Comparison of ENCODE assay signal across 9 cellular contexts in genomic region chr20:9609892-9610502, GRCh38.
DNase-seq lines count a peak whose midpoint lies in the region; ATAC-seq, FAIRE-seq and TF ChIP-seq lines count a peak whose summit lies in the region.
"Had no signal": no experiment of that assay in that cellular context is flagged by ENCODE, and none has a peak within 500 bp of the region (broad histone marks: within the 10 kb centered on the region; RNA-seq: fewer than 3 reads in every experiment).

No MANE protein-coding gene starts in this region.

- H3K27me3 Mint-ChIP-seq in neural progenitor cell (ENCODE audit: insufficient read depth, low read depth): peaks cover 8% of the 10 kb centered on the region

- POLR2A ChIA-PET in endothelial cell of umbilical vein (lab: Charles Lee): interaction anchor here (1.0 kb wide), 1 partner anchor 202 kb away, joined by 6 read pairs; no protein-coding TSS in a partner anchor

- H3F3A ChIP-seq in neural progenitor cell (ENCODE audit: low read depth): no peaks in the 10 kb centered on the region

- no peaks in the 10 kb centered on the region for H3K9me1 ChIP-seq in endothelial cell of umbilical vein (replicated peaks; ENCODE audit: control insufficient read depth, extremely low read depth, insufficient read depth, low read length)

- H3K4me1 Mint-ChIP-seq in neural progenitor cell: no peaks in the 10 kb centered on the region

- H2AFZ ChIP-seq in endothelial cell of umbilical vein (ENCODE audit: low read depth, low read length) (peak overlapping the region; percentile 43), neural progenitor cell (replicated peaks) (peak overlapping the region; percentile 71)

- dilution Hi-C loops in endothelial cell of umbilical vein (cut with MboI; ENCODE audit: extremely low pct_ligation_motif_present, low sequenced_read_pairs): no loop called here

- H3K9me3 ChIP-seq in endothelial cell of umbilical vein (replicated peaks; ENCODE audit: control insufficient read depth, insufficient read depth, low read length) (no peaks in the 10 kb centered on the region), neural progenitor cell (ENCODE audit: low read depth) (no peaks in the 10 kb centered on the region)
- H3K9me3 ChIP-seq: BLaER1 had no signal

- H3K9me3 Mint-ChIP-seq in neural progenitor cell: peaks cover 12% of the 10 kb centered on the region

- FAIRE-seq in endothelial cell of umbilical vein (lab: Jason Lieb, UNC): peak; percentile 90

- no peaks in the 10 kb centered on the region for H3K36me3 Mint-ChIP-seq in neural progenitor cell

- no peaks in the 10 kb centered on the region for H3K4me1 ChIP-seq in endothelial cell of umbilical vein (ENCODE audit: control insufficient read depth, extremely low read depth, insufficient read depth, low read length)
- peaks cover 11% of the 10 kb centered on the region for H3K4me1 ChIP-seq in neural progenitor cell
- H3K4me1 ChIP-seq: BLaER1 had no signal

- peak; percentile 81 for DNase-seq in NCI-H82 (lab: John Stamatoyannopoulos, UW)
- DNase-seq in NCI-H82 treated with DMSO at 0.1 percent for 48 hours (lab: John Stamatoyannopoulos, UW; ENCODE audit: unreplicated experiment): no peak
- DNase-seq in NCI-H1092 treated with DMSO at 0.1 percent for 48 hours (lab: John Stamatoyannopoulos, UW): peak; percentile 52
- peak; percentile 14 to 69 for DNase-seq in SW 1271 (lab: John Stamatoyannopoulos, UW)
- DNase-seq in endothelial cell of umbilical vein (ENCODE audit: low read depth, low spot score): peak; percentile 82
- DNase-seq in neural progenitor cell (ENCODE audit: low spot score): peak; percentile 85

- H3K36me3 ChIP-seq in endothelial cell of umbilical vein (ENCODE audit: control insufficient read depth in 2 of 2, extremely low read depth in 1 of 2, insufficient read depth in 2 of 2, low read length in 2 of 2): no peaks in the 10 kb centered on the region
- no peaks in the 10 kb centered on the region for H3K36me3 ChIP-seq in neural progenitor cell
- H3K36me3 ChIP-seq: BLaER1 had no signal

- H4K20me1 ChIP-seq in endothelial cell of umbilical vein (replicated peaks; ENCODE audit: control insufficient read depth, extremely low read depth, insufficient read depth, low read length) (no peaks in the 10 kb centered on the region), neural progenitor cell (ENCODE audit: low read depth) (no peaks in the 10 kb centered on the region)
- H4K20me1 ChIP-seq: BLaER1 had no signal

- intact Hi-C loops in endothelial cell of umbilical vein (cut with micrococcal nuclease): loop anchor here (1.0 to 10.0 kb wide), 4 partner anchors 142 to 945 kb away; no protein-coding TSS in a partner anchor

- H3K9ac ChIP-seq in endothelial cell of umbilical vein (replicated peaks; ENCODE audit: extremely low read depth, insufficient read depth, low read length) (no peak overlapping the region), neural progenitor cell (no peak overlapping the region)
- H3K9ac ChIP-seq: BLaER1 had no signal

- TF ChIP-seq CTCF in endothelial cell of umbilical vein (IDR thresholded peaks at IDR 0.05; ENCODE audit: extremely low read depth in 1 of 2, insufficient read depth in 1 of 2, low read depth in 1 of 2, low read length in 2 of 2) (peak; percentile 44 to 54), neural progenitor cell (IDR thresholded peaks at IDR 0.05) (peak; percentile 84)

- no peak overlapping the region for H3K27ac Mint-ChIP-seq in neural progenitor cell

- H3K79me2 ChIP-seq in endothelial cell of umbilical vein (ENCODE audit: control insufficient read depth, insufficient read depth, low read length) (no peaks in the 10 kb centered on the region), neural progenitor cell (ENCODE audit: low read depth) (no peaks in the 10 kb centered on the region)

- no peak overlapping the region for H3K4me3 Mint-ChIP-seq in neural progenitor cell

- TF ChIP-seq POLR2A in endothelial cell of umbilical vein (IDR thresholded peaks at IDR 0.05; ENCODE audit: low read depth, low read length): no peak

- H3K27me3 ChIP-seq in endothelial cell of umbilical vein (ENCODE audit: control insufficient read depth in 2 of 2, insufficient read depth in 2 of 2, low read length in 2 of 2): peaks cover 2 to 4% of the 10 kb centered on the region in 2 experiments
- H3K27me3 ChIP-seq in neural progenitor cell: no peaks in the 10 kb centered on the region
- H3K27me3 ChIP-seq: BLaER1 had no signal

- ATAC-seq in GM21723 (IDR thresholded peaks at IDR 0.05; ENCODE audit: unreplicated experiment) (peak; percentile 71), GM21576 (IDR thresholded peaks at IDR 0.05; ENCODE audit: unreplicated experiment) (no peak)

- BruUV-seq in endothelial cell of umbilical vein (replicated peaks; lab: Mats Ljungman, UMichigan): no TSS peak

- H3K27ac ChIP-seq in endothelial cell of umbilical vein (ENCODE audit: insufficient read depth, low read depth, low read length) (no peak overlapping the region), neural progenitor cell (no peak overlapping the region)
- H3K27ac ChIP-seq: BLaER1 had no signal

- CTCF ChIA-PET in endothelial cell of umbilical vein (lab: Charles Lee): interaction anchor here (0.6 to 7.3 kb wide), 53 partner anchors 9 to 1586 kb away, joined by 3 to 776 read pairs (median 5); partner anchors contain the start of gene LAMP5

- H3K4me2 ChIP-seq in endothelial cell of umbilical vein (ENCODE audit: insufficient read depth, low read length) (no peak overlapping the region), neural progenitor cell (no peak overlapping the region)
- H3K4me2 ChIP-seq: BLaER1 had no signal

- H3K4me3 ChIP-seq in endothelial cell of umbilical vein (replicated peaks in 1 of 3; ENCODE audit: insufficient read depth in 1 of 3, low read depth in 1 of 3, low read length in 3 of 3): no peak overlapping the region
- H3K4me3 ChIP-seq in neural progenitor cell: no peak overlapping the region
- H3K4me3 ChIP-seq: BLaER1 had no signal

TF ChIP-seq in endothelial cell of umbilical vein, 7 proteins besides CTCF, POLR2A, EP300 and RAD21:
- no peak for TF ChIP-seq MYC (IDR thresholded peaks at IDR 0.05; ENCODE audit: low read depth, low read length)
- TF ChIP-seq EZH2 (IDR thresholded peaks at IDR 0.05; ENCODE audit: borderline replicate concordance, low read depth, low read length, severe bottlenecking): no peak
- no peak for TF ChIP-seq GATA2 (IDR thresholded peaks at IDR 0.05; ENCODE audit: insufficient read depth, insufficient read length, low read depth, low read length)
- no peak for TF ChIP-seq POLR2AphosphoS5 (IDR thresholded peaks at IDR 0.05; ENCODE audit: insufficient read depth, low read depth, low read length)
- no peak for TF ChIP-seq MAX (IDR thresholded peaks at IDR 0.05; ENCODE audit: insufficient read depth, insufficient read length)
- no peak for TF ChIP-seq FOS (IDR thresholded peaks at IDR 0.05; ENCODE audit: borderline replicate concordance, insufficient read depth, low read length)
- no peak for TF ChIP-seq JUN (IDR thresholded peaks at IDR 0.05; ENCODE audit: borderline replicate concordance, insufficient read depth, insufficient read length, low read depth)
